In the genomic region with DNA sequence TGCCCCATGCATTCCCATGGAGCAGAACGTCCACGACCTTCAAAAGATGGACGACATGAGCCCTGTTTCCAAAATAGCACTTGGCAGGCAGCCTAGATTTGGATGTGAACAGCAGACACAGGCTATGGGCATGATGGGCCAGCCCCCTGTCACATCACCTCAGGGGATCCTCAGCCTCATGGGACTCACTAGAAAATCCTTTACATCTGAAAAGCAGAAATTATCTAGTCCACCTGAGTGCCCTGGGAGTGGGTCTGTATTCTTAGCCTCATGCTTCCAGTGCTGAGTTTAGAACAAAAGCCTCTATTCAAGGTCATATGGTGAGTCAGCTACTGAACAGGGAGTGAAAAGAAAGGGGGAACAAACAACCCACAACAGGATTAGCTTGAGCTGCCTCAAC, we compare ENCODE assay signal across 1 cellular context.
TF ChIP-seq lines count a peak whose summit lies in the region.

No MANE protein-coding gene starts in this region.

TF ChIP-seq in SK-N-SH, 30 proteins besides CTCF, POLR2A, EP300 and RAD21 (continued from another document):
- TF ChIP-seq, protein P1, sequence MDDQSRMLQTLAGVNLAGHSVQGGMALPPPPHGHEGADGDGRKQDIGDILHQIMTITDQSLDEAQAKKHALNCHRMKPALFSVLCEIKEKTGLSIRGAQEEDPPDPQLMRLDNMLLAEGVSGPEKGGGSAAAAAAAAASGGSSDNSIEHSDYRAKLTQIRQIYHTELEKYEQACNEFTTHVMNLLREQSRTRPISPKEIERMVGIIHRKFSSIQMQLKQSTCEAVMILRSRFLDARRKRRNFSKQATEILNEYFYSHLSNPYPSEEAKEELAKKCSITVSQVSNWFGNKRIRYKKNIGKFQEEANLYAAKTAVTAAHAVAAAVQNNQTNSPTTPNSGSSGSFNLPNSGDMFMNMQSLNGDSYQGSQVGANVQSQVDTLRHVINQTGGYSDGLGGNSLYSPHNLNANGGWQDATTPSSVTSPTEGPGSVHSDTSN (IDR thresholded peaks at IDR 0.05) = no peak
- TF ChIP-seq, protein P2, sequence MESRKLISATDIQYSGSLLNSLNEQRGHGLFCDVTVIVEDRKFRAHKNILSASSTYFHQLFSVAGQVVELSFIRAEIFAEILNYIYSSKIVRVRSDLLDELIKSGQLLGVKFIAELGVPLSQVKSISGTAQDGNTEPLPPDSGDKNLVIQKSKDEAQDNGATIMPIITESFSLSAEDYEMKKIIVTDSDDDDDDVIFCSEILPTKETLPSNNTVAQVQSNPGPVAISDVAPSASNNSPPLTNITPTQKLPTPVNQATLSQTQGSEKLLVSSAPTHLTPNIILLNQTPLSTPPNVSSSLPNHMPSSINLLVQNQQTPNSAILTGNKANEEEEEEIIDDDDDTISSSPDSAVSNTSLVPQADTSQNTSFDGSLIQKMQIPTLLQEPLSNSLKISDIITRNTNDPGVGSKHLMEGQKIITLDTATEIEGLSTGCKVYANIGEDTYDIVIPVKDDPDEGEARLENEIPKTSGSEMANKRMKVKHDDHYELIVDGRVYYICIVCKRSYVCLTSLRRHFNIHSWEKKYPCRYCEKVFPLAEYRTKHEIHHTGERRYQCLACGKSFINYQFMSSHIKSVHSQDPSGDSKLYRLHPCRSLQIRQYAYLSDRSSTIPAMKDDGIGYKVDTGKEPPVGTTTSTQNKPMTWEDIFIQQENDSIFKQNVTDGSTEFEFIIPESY (IDR thresholded peaks at IDR 0.05; ENCODE audit: borderline replicate concordance, low read depth) = no peak
TF ChIP-seq in SK-N-SH: peak in this region for 0.
